1 cellular context compared by ENCODE assay signal in genomic region chr10:17340144-17340829, GRCh38.
A peak's percentile ranks its signal among the peaks of the same experiment; 100 is the strongest.
TF ChIP-seq lines count a peak whose summit lies in the region.

No MANE protein-coding gene starts in this region.

TF ChIP-seq in K562, 482 proteins besides CTCF, POLR2A, EP300 and RAD21 (continued from another document):
- TF ChIP-seq ZBTB33 (CRISPR knock-in tag; IDR thresholded peaks at IDR 0.05) = 0 out of 2 replicates have a peak, but pooled peaks have one; percentile 18
- TF ChIP-seq REST (CRISPR knock-in tag; IDR thresholded peaks at IDR 0.05; ENCODE audit: low read depth) = no peak
- peak; percentile 62; the same call in 1 of the 2 replicates for TF ChIP-seq USF1 (CRISPR knock-in tag; IDR thresholded peaks at IDR 0.05)
- peak; percentile 23 to 58; a peak in 2 of 4 replicates for TF ChIP-seq TRIM24 (IDR thresholded peaks at IDR 0.05)
- peak; percentile 82 for TF ChIP-seq TRIM28 (IDR thresholded peaks at IDR 0.05)
- no peak for TF ChIP-seq TAF9B (IDR thresholded peaks at IDR 0.05; ENCODE audit: partially characterized antibody)
- no peak for TF ChIP-seq ZC3H4 (CRISPR knock-in tag; IDR thresholded peaks at IDR 0.05; ENCODE audit: borderline replicate concordance)
- TF ChIP-seq MYBL2 (IDR thresholded peaks at IDR 0.05; ENCODE audit: low read depth) = peak; percentile 43; the same call in 1 of the 2 replicates
- TF ChIP-seq MYBL2 (CRISPR knock-in tag; IDR thresholded peaks at IDR 0.05; ENCODE audit: borderline replicate concordance) = no peak
- TF ChIP-seq CHAMP1 (IDR thresholded peaks at IDR 0.05) = 0 out of 2 replicates have a peak, but pooled peaks have one; percentile 43
- TF ChIP-seq ZNF280A (IDR thresholded peaks at IDR 0.05; ENCODE audit: low read depth, partially characterized antibody) = peak; percentile 83
- peak in 1 of 2 experiments; percentile 75; a peak in 1 of 3 replicates for TF ChIP-seq CBX3 (IDR thresholded peaks at IDR 0.05; ENCODE audit: borderline replicate concordance in 1 of 2, low read length in 2 of 2)
